11 cellular contexts compared by ENCODE assay signal in the genomic region with DNA sequence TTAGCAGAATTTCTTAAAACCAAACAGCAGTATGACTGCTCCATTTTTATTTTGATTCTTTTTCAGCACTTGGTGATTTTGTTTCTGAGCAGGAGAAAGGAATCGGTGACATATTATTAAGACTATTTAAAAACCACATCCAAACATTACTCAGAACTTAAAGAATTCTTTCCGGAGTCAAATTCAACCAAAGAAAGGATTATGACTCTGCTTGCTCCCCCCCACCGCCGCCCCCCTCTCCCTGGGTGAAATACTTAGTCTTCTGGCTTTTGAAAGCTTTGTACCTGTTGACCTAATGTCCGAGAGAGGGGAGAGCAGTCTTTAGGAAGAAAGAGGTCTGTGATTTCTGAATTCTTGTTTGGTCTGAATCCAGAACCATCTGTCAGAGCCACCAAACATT. TPM values are rescaled to one million over a fixed set of nuclear protein-coding genes. Genes with fewer than 3 reads are reported as not detected.
DNase-seq lines count a peak whose midpoint lies in the region; ATAC-seq and TF ChIP-seq lines count a peak whose summit lies in the region.
"Had no signal": no experiment of that assay in that cellular context is flagged by ENCODE, and none has a peak within 500 bp of the region (broad histone marks: within the 10 kb centered on the region; RNA-seq: fewer than 3 reads in every experiment).

No MANE protein-coding gene starts in this region.

- CTCF ChIA-PET in mammary epithelial cell (lab: Charles Lee; ENCODE audit: low non-redundant PET) = interaction anchor here (0.5 kb wide), 1 partner anchor 47 kb away, joined by 3 read pairs; no protein-coding TSS in a partner anchor

- BruUV-seq in mammary epithelial cell (replicated peaks; lab: Mats Ljungman, UMichigan) = no TSS peak

- H3K9ac ChIP-seq in mammary epithelial cell (ENCODE audit: insufficient read depth, low read length) = peak overlapping the region; percentile 69

- peak overlapping the region; percentile 55 for H2AFZ ChIP-seq in mammary epithelial cell (ENCODE audit: low read depth, low read length)

- H3K27me3 Mint-ChIP-seq in mesothelial cell of epicardium (ENCODE audit: low read depth) = no peaks in the 10 kb centered on the region
- peaks cover 16% of the 10 kb centered on the region for H3K27me3 Mint-ChIP-seq in activated T-cell treated with anti-CD3 and anti-CD28 coated beads, Interleukin-2, amount 50 U/mL, for 72 hours (ENCODE audit: low read depth)

- intact Hi-C loops in heart left ventricle (cut with DNase I) (no loop called here), left ventricle myocardium superior (cut with micrococcal nuclease) (no loop called here), mammary epithelial cell (cut with micrococcal nuclease) (no loop called here), vagina (cut with DNase I) (no loop called here)

- H3K4me1 ChIP-seq in heart left ventricle = peaks cover 0 to 55% (median 14%) of the 10 kb centered on the region in 12 donors
- H3K4me1 ChIP-seq in mammary epithelial cell (ENCODE audit: insufficient read depth, low read length) = peaks cover 53% of the 10 kb centered on the region
- peaks cover 69% of the 10 kb centered on the region for H3K4me1 ChIP-seq in vagina

- no peak for TF ChIP-seq POLR2A in heart left ventricle (IDR thresholded peaks at IDR 0.05)
- TF ChIP-seq POLR2A in vagina (IDR thresholded peaks at IDR 0.05) = no peak

- H3K4me1 Mint-ChIP-seq in mesothelial cell of epicardium = peaks cover 61% of the 10 kb centered on the region
- H3K4me1 Mint-ChIP-seq in activated T-cell treated with anti-CD3 and anti-CD28 coated beads, Interleukin-2, amount 50 U/mL, for 72 hours (ENCODE audit: low read depth) = peaks cover 6% of the 10 kb centered on the region

- TF ChIP-seq CTCF in heart left ventricle (IDR thresholded peaks at IDR 0.05) (no peak), mammary epithelial cell (conservative IDR thresholded peaks at IDR 0.05 in 1 of 2, IDR thresholded peaks at IDR 0.05 in 1 of 2; ENCODE audit: extremely low read depth in 1 of 2, insufficient read depth in 1 of 2, low read depth in 1 of 2, low read length in 2 of 2) (no peak), mesothelial cell of epicardium (IDR thresholded peaks at IDR 0.05; ENCODE audit: unreplicated experiment) (no peak), vagina (IDR thresholded peaks at IDR 0.05) (no peak)

- H3K79me2 ChIP-seq in mammary epithelial cell (ENCODE audit: insufficient read depth, low read length) = no peaks in the 10 kb centered on the region

- H3K27ac ChIP-seq in heart left ventricle = peak overlapping the region in 10 of 12 donors; percentile 12 to 75 (median 58)
- peak overlapping the region; percentile 93 for H3K27ac ChIP-seq in mammary epithelial cell (ENCODE audit: insufficient read depth, low read depth, low read length)
- H3K27ac ChIP-seq in vagina = peak overlapping the region; percentile 97

- no peaks in the 10 kb centered on the region for H3K9me3 Mint-ChIP-seq in mesothelial cell of epicardium
- H3K9me3 Mint-ChIP-seq in activated T-cell treated with anti-CD3 and anti-CD28 coated beads, Interleukin-2, amount 50 U/mL, for 72 hours = no peaks in the 10 kb centered on the region
- H3K9me3 Mint-ChIP-seq: activated naive CD4-positive, alpha-beta T cell treated with anti-CD3 and anti-CD28 coated beads, Interleukin-2, amount 50 U/mL, for 72 hours had no signal

- no peaks in the 10 kb centered on the region for H4K20me1 ChIP-seq in mammary epithelial cell (ENCODE audit: insufficient read depth, low read length)

- H3K36me3 Mint-ChIP-seq in mesothelial cell of epicardium = no peaks in the 10 kb centered on the region
- no peaks in the 10 kb centered on the region for H3K36me3 Mint-ChIP-seq in activated T-cell treated with anti-CD3 and anti-CD28 coated beads, Interleukin-2, amount 50 U/mL, for 72 hours (ENCODE audit: insufficient read depth in 2 of 2)

- DNase-seq in heart left ventricle (no peak), left ventricle myocardium superior (no peak), mammary epithelial cell (peak; percentile 86), mesothelial cell of epicardium (ENCODE audit: low spot score in 2 of 2, unreplicated experiment in 2 of 2) (no peak), vagina (ENCODE audit: extremely low spot score in 2 of 2) (no peak), NCI-H748 (lab: John Stamatoyannopoulos, UW; ENCODE audit: unreplicated experiment) (no peak)
- no peak for DNase-seq in activated T-cell treated with anti-CD3 and anti-CD28 coated beads, Interleukin-2, amount 50 U/mL, for 72 hours
- no peak for DNase-seq in effector CD8-positive, alpha-beta T cell (lab: John Stamatoyannopoulos, UW)
- DNase-seq: 8988T, NCI-H345 had no signal

- H3K4me3 ChIP-seq in heart left ventricle = no peak overlapping the region
- H3K4me3 ChIP-seq in mammary epithelial cell (replicated peaks in 1 of 3; ENCODE audit: insufficient read depth in 1 of 3, low read depth in 2 of 3, low read length in 3 of 3) = no peak overlapping the region
- no peak overlapping the region for H3K4me3 ChIP-seq in vagina

- in situ Hi-C loops in mammary epithelial cell (cut with MboI; ENCODE audit: low sequenced_read_pairs in 2 of 2) = loop anchor here in 1 of 2 donors (25.0 kb wide), 1 partner anchor 268 kb away; a partner anchor contains a TSS

- dilution Hi-C loops in mammary epithelial cell (cut with HindIII; ENCODE audit: low sequenced_read_pairs) = loop anchor here (5.0 kb wide), 2 partner anchors 33 to 98 kb away; no protein-coding TSS in a partner anchor

- H3K27me3 ChIP-seq in heart left ventricle (peaks cover 0 to 2% (median 0%) of the 10 kb centered on the region in 9 donors), mammary epithelial cell (ENCODE audit: insufficient read depth, low read length) (no peaks in the 10 kb centered on the region), vagina (no peaks in the 10 kb centered on the region)

- H3K9me3 ChIP-seq in heart left ventricle (no peaks in the 10 kb centered on the region), mammary epithelial cell (replicated peaks; ENCODE audit: insufficient read depth, low read length) (no peaks in the 10 kb centered on the region), vagina (no peaks in the 10 kb centered on the region)

- H3K4me3 Mint-ChIP-seq in mesothelial cell of epicardium = no peak overlapping the region
- no peak overlapping the region for H3K4me3 Mint-ChIP-seq in activated T-cell treated with anti-CD3 and anti-CD28 coated beads, Interleukin-2, amount 50 U/mL, for 72 hours

- H3K27ac Mint-ChIP-seq in mesothelial cell of epicardium = peak overlapping the region; percentile 96
- H3K27ac Mint-ChIP-seq in activated T-cell treated with anti-CD3 and anti-CD28 coated beads, Interleukin-2, amount 50 U/mL, for 72 hours = no peak overlapping the region
- H3K27ac Mint-ChIP-seq: activated naive CD4-positive, alpha-beta T cell treated with anti-CD3 and anti-CD28 coated beads, Interleukin-2, amount 50 U/mL, for 72 hours had no signal

- H3K4me2 ChIP-seq in mammary epithelial cell (ENCODE audit: insufficient read depth, low read depth, low read length) = peak overlapping the region; percentile 54

- 60 to 68% (median 65%) methylated on average over 5 of the region's 5 CpGs for WGBS in heart left ventricle, 4 donors
- WGBS in mammary epithelial cell (ENCODE audit: low coverage, missing lambda C conversion rate) = 0% methylated on average over 3 of the region's 5 CpGs

- no peaks in the 10 kb centered on the region for H3K36me3 ChIP-seq in heart left ventricle
- H3K36me3 ChIP-seq in mammary epithelial cell (ENCODE audit: insufficient read depth, low read length) = no peaks in the 10 kb centered on the region
- no peaks in the 10 kb centered on the region for H3K36me3 ChIP-seq in vagina

- ATAC-seq in heart left ventricle (no peak), left ventricle myocardium superior (no peak)
- no peak for ATAC-seq in activated T-cell treated with anti-CD3 and anti-CD28 coated beads, Interleukin-2, amount 50 U/mL, for 72 hours (replicated peaks in 1 of 2)
- ATAC-seq: activated naive CD4-positive, alpha-beta T cell treated with anti-CD3 and anti-CD28 coated beads, Interleukin-2, amount 50 U/mL, for 72 hours had no signal

RNA-seq across cellular contexts. Expression of a gene that starts 17.9 kb away (rescaled TPM):
- total RNA-seq in heart left ventricle (100 to 1,000 TPM in 3 of 9 donors, 10 to 100 TPM in 6; 10.2 to 897 (median 55.4) TPM), left ventricle myocardium superior (26.8 TPM), mammary epithelial cell (10 to 100 TPM in 1 of 2 donors, 1 to 10 TPM in 1; 9.2 to 14.2 TPM), mesothelial cell of epicardium (3,780 to 4,004 TPM (median 3,972 TPM) in 3 replicates), vagina (171 TPM)
- polyA plus RNA-seq in heart left ventricle (100 to 1,000 TPM in 1 of 2 donors, 10 to 100 TPM in 1; 17.2 to 109 TPM), mammary epithelial cell (1.8 TPM)
- 11.4 TPM for polyA minus RNA-seq in mammary epithelial cell
- 10 to 100 TPM in 1 of 2 donors, 1 to 10 TPM in 1; 9.8 to 10.3 TPM for total RNA-seq in activated T-cell treated with anti-CD3 and anti-CD28 coated beads, Interleukin-2, amount 50 U/mL, for 72 hours

RNA-seq across cellular contexts. Expression of a gene that starts 53.5 kb away (rescaled TPM):
- 100 to 1,000 TPM; 110 to 224 (median 151) TPM for total RNA-seq in heart left ventricle
- polyA plus RNA-seq in heart left ventricle = 100 to 1,000 TPM in 1 of 2 donors, 10 to 100 TPM in 1; 96.5 to 225 TPM
- total RNA-seq in left ventricle myocardium superior = 155 TPM
- total RNA-seq in mammary epithelial cell = not detected
- not detected for polyA plus RNA-seq in mammary epithelial cell
- not detected for polyA minus RNA-seq in mammary epithelial cell
- total RNA-seq in mesothelial cell of epicardium = not detected in 3 replicates
- 2.2 TPM for total RNA-seq in vagina
- total RNA-seq in activated T-cell treated with anti-CD3 and anti-CD28 coated beads, Interleukin-2, amount 50 U/mL, for 72 hours = 1 to 10 TPM; 1.7 to 2.3 TPM

RNA-seq across cellular contexts. Expression of a gene that starts 54.9 kb away (rescaled TPM):
- not detected for total RNA-seq in heart left ventricle
- polyA plus RNA-seq in heart left ventricle = under 1 TPM in 1 of 2 donors, not detected in 1; 0.11 TPM
- total RNA-seq in left ventricle myocardium superior = not detected
- total RNA-seq in mammary epithelial cell = under 1 TPM in 1 of 2 donors, not detected in 1; under 0.01 TPM
- 1.3 TPM for polyA plus RNA-seq in mammary epithelial cell
- 3.0 TPM for polyA minus RNA-seq in mammary epithelial cell
- 2.7 to 3.9 TPM (median 3.6 TPM) in 3 replicates for total RNA-seq in mesothelial cell of epicardium
- total RNA-seq in vagina = 0.74 TPM
- under 1 TPM in 1 of 2 donors, not detected in 1; 0.51 TPM for total RNA-seq in activated T-cell treated with anti-CD3 and anti-CD28 coated beads, Interleukin-2, amount 50 U/mL, for 72 hours

Comparison
In these comparisons a context has a peak if more than half of its experiments do, and no peak if none do; other contexts are left out.
1. RNA of a gene that starts 53.5 kb away (total RNA-seq): 155 TPM in left ventricle myocardium superior (single experiment) and 110 to 224 TPM in heart left ventricle; 1.7 to 2.3 TPM in activated T-cell treated with anti-CD3 and anti-CD28 coated beads, Interleukin-2, amount 50 U/mL, for 72 hours, 2.2 TPM in vagina (single experiment), not detected in mesothelial cell of epicardium and not detected in mammary epithelial cell; every median in the first group is over 10 times any median in the second.
2. Peak in every context shown above with its lines, with median percentiles within 50 percentile points of each other: H3K27ac ChIP-seq.